ENCODE assay signal across 8 cellular contexts in genomic region chr5:130141689-130142320, GRCh38.
DNase-seq lines count a peak whose midpoint lies in the region; ATAC-seq and TF ChIP-seq lines count a peak whose summit lies in the region.

No MANE protein-coding gene starts in this region.

- H3K36me3 ChIP-seq in SJCRH30 (no peaks in the 10 kb centered on the region), vagina (no peaks in the 10 kb centered on the region)

- no peak for TF ChIP-seq POLR2A in GM18505 (IDR thresholded peaks at IDR 0.05; ENCODE audit: borderline replicate concordance, extremely low read depth, insufficient read depth, insufficient read length)
- no peak for TF ChIP-seq POLR2A in vagina (IDR thresholded peaks at IDR 0.05)

- intact Hi-C loops in right cardiac atrium (cut with DNase I) (loop anchor here in 3 of 4 donors (5.0 kb wide), 2 partner anchors 240 to 245 kb away; partner anchors contain the start of gene CHSY3 (in 2 of the 3)), vagina (cut with DNase I) (no loop called here)

- H3K4me1 ChIP-seq in SJCRH30, result no peaks in the 10 kb centered on the region
- peaks cover 3% of the 10 kb centered on the region for H3K4me1 ChIP-seq in right cardiac atrium (ENCODE audit: control insufficient read depth, insufficient read depth, low read length)
- no peaks in the 10 kb centered on the region for H3K4me1 ChIP-seq in vagina

- WGBS in right cardiac atrium, result 60% methylated on average over 2 of the region's 2 CpGs

- TF ChIP-seq CTCF in vagina (IDR thresholded peaks at IDR 0.05), result no peak

- ATAC-seq in GM18505 (IDR thresholded peaks at IDR 0.05; ENCODE audit: unreplicated experiment) (peak; percentile 87), HG02938 (IDR thresholded peaks at IDR 0.05; ENCODE audit: unreplicated experiment) (peak; percentile 63), right cardiac atrium (peak in 1 of 2 donors; percentile 52)

- H3K4me3 ChIP-seq in SJCRH30 (no peak overlapping the region), right cardiac atrium (ENCODE audit: low read length) (no peak overlapping the region), vagina (no peak overlapping the region)

- H3K9me3 ChIP-seq in SJCRH30 (replicated peaks) (no peaks in the 10 kb centered on the region), right cardiac atrium (ENCODE audit: control insufficient read depth, low read length) (no peaks in the 10 kb centered on the region), vagina (no peaks in the 10 kb centered on the region)

- no peak overlapping the region for H3K27ac ChIP-seq in SJCRH30
- H3K27ac ChIP-seq in right cardiac atrium (ENCODE audit: low read length), result no peak overlapping the region
- H3K27ac ChIP-seq in vagina, result no peak overlapping the region

- DNase-seq in AG08395 (ENCODE audit: low spot score) (peak; percentile 54), SJCRH30 (peak; percentile 19 to 55), right cardiac atrium (peak in 2 of 3 donors; percentile 61 to 68), vagina (ENCODE audit: extremely low spot score in 2 of 2) (no peak), ureter (ENCODE audit: low spot score) (no peak), NCI-H446 treated with DMSO at 0.1 percent for 48 hours (lab: John Stamatoyannopoulos, UW) (no peak)

- H3K27me3 ChIP-seq in SJCRH30, result no peaks in the 10 kb centered on the region
- H3K27me3 ChIP-seq in right cardiac atrium (ENCODE audit: control insufficient read depth, insufficient read depth), result no peaks in the 10 kb centered on the region
- no peaks in the 10 kb centered on the region for H3K27me3 ChIP-seq in vagina

Comparison
In these comparisons a context has a peak if more than half of its experiments do, and no peak if none do; other contexts are left out.
1. DNase-seq: peak in AG08395 (single experiment), SJCRH30 (2 of 2) and right cardiac atrium (2 of 3); none in vagina (0 of 2), ureter (single experiment) and NCI-H446 treated with DMSO at 0.1 percent for 48 hours (single experiment).